ENCODE assay signal across 8 cellular contexts in the genomic region with DNA sequence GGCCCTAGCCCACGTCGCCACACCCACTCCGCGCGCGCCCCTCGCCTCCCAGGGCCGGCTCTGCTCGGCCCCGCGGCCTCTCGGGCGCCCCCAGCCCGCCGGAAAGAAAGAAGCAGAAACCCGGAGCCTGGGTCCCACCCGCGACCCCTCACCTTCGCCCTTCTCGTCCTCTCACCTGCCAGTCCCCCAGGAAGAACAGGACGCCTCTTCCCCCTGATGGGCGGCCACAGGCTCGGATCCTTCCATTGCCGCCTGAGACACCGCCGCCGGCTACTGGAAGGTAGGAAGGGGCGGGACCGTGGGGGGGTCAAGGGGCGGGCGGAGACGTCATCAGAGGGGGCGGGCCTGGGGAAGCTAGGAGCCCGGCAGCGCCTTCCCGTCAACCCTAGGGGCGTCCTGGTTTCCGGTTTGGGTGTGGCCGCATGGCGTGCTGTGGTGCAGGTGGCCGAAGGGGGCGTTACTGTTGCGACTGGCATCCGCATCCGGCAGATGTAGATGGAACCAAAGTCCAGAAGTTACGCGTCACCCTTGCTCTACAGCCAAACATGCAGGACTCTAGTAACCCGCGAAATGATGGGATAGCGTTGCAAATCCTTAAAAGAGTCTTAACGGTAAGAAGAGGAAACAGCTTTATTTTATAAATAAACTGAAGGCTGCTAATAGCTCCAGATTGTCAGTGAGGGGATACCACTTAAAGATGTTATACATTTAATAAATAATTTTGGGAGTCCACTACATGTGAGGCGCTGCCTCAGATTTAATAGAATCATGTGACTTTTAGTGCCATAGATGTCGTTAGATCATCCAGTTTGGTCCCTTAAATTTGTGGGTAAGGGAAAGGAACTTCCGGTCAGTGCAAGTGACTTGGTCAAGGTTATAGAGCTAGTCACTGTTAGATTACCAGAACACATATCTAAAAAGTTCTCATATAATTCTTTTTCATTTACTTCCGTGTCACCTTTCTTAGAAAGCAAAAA.
A peak's percentile ranks its signal among the peaks of the same experiment; 100 is the strongest.
DNase-seq lines count a peak whose midpoint lies in the region; ATAC-seq and FAIRE-seq lines count a peak whose summit lies in the region.

UBA6 (minus strand) TSS at position 282 of the 977 bp plus-strand sequence; CDS start at position 246, 36 bp downstream.

- FAIRE-seq in islet of Langerhans (lab: Jason Lieb, UNC): peak; percentile 84

- no peaks in the 10 kb centered on the region for H3K9me3 Mint-ChIP-seq in central memory CD8-positive, alpha-beta T cell

- H3K4me1 Mint-ChIP-seq in central memory CD8-positive, alpha-beta T cell: peaks cover 52% of the 10 kb centered on the region

- peak within 1 kb of the TSS; percentile 94 for H3K27ac Mint-ChIP-seq in central memory CD8-positive, alpha-beta T cell (ENCODE audit: low read depth)

- peak; percentile 98 for ATAC-seq in GM19035 (IDR thresholded peaks at IDR 0.05; ENCODE audit: unreplicated experiment)
- ATAC-seq in HG03354 (IDR thresholded peaks at IDR 0.05; ENCODE audit: poor library complexity, severe bottlenecking, unreplicated experiment): peak; percentile 98
- peak; percentile 98 for ATAC-seq in central memory CD8-positive, alpha-beta T cell (replicated peaks; ENCODE audit: extremely low read depth, poor library complexity, severe bottlenecking)

- DNase-seq in AML-193 (lab: John Stamatoyannopoulos, UW) (peak; percentile 91 to 95), NCI-H446 (lab: John Stamatoyannopoulos, UW) (peak; percentile 74 to 95)
- DNase-seq in activated CD4-positive, CD25-positive, alpha-beta regulatory T cell treated with anti-CD3 and anti-CD28 coated beads, Interleukin-2, amount 50 U/mL, for 16 hours (ENCODE audit: low read depth, low spot score): peak; percentile 91
- DNase-seq in central memory CD8-positive, alpha-beta T cell (ENCODE audit: low spot score in 2 of 2): peak; percentile 84 to 85
- DNase-seq in stimulated activated CD4-positive, alpha-beta T cell treated with anti-CD3 and anti-CD28 coated beads, Interleukin-12 subunit alpha, Interleukin-12 subunit beta, amount 100 ng/mL, for 4 hours: peak; percentile 92

- no peaks in the 10 kb centered on the region for H3K27me3 Mint-ChIP-seq in central memory CD8-positive, alpha-beta T cell

- peak within 1 kb of the TSS; percentile 90 for H3K4me3 Mint-ChIP-seq in central memory CD8-positive, alpha-beta T cell

- peaks cover 16% of the 10 kb centered on the region for H3K36me3 Mint-ChIP-seq in central memory CD8-positive, alpha-beta T cell (ENCODE audit: insufficient read depth)

Comparison
In these comparisons a context has a peak if more than half of its experiments do, and no peak if none do; other contexts are left out.
1. Peak in every context shown above with its lines: DNase-seq and ATAC-seq.